19 cellular contexts compared by ENCODE assay signal in genomic region chr4:144580421-144580820, GRCh38.
A peak's percentile ranks its signal among the peaks of the same experiment; 100 is the strongest.
DNase-seq lines count a peak whose midpoint lies in the region; ATAC-seq and TF ChIP-seq lines count a peak whose summit lies in the region.
"Had no signal": no experiment of that assay in that cellular context is flagged by ENCODE, and none has a peak within 500 bp of the region (broad histone marks: within the 10 kb centered on the region; RNA-seq: fewer than 3 reads in every experiment).

No MANE protein-coding gene starts in this region.

- H3K4me1 ChIP-seq in GM23248 (ENCODE audit: insufficient read depth) (peaks cover 54% of the 10 kb centered on the region), SK-N-SH (ENCODE audit: control insufficient read depth in 1 of 2, insufficient read depth in 2 of 2, low read depth in 1 of 2, low read length in 1 of 2) (peaks cover 0 to 39% of the 10 kb centered on the region in 2 experiments; a peak in 3 of 4 replicates), skeletal muscle satellite cell (ENCODE audit: control insufficient read depth, insufficient read depth, low read length) (peaks cover 68% of the 10 kb centered on the region)

- H3K27me3 ChIP-seq in GM23248 (replicated peaks; ENCODE audit: insufficient read depth) (no peaks in the 10 kb centered on the region), SK-N-SH (ENCODE audit: insufficient read depth) (no peaks in the 10 kb centered on the region), skeletal muscle satellite cell (ENCODE audit: control insufficient read depth, insufficient read depth, low read length) (no peaks in the 10 kb centered on the region)

- POLR2A ChIA-PET in SK-N-SH (lab: Yijun Ruan, JAX) = no interaction called here

- in situ Hi-C loops in GM23248 (cut with MboI) = no loop called here

- no peak for TF ChIP-seq RAD21 in SK-N-SH (IDR thresholded peaks at IDR 0.05; ENCODE audit: low read length)

- DNase-seq in GM23248 = no peak
- DNase-seq in SK-N-SH = no peak
- peak; percentile 29 for DNase-seq in epithelial cell of esophagus (ENCODE audit: low read depth)
- DNase-seq in NCI-H2029 treated with DMSO at 0.1 percent for 48 hours (lab: John Stamatoyannopoulos, UW) = no peak
- no peak for DNase-seq in GM20000 (ENCODE audit: low spot score)
- DNase-seq: CD4-positive, CD25-positive, alpha-beta regulatory T cell; COR-L47; DMS 273 treated with DMSO at 0.1 percent for 48 hours; DMS79 treated with DMSO at 0.1 percent for 48 hours; Karpas-422; NCI-H1694; NCI-H2081 treated with DMSO at 0.1 percent for 48 hours; NCI-H2171 treated with DMSO at 0.1 percent for 48 hours; NCI-H446; NCI-H526; SHP77 had no signal

- H2AFZ ChIP-seq in GM23248 (no peak overlapping the region), SK-N-SH (ENCODE audit: low read depth) (peak overlapping the region; percentile 66)

- H3K79me2 ChIP-seq in GM23248 (ENCODE audit: insufficient read depth) = no peaks in the 10 kb centered on the region
- H3K79me2 ChIP-seq in SK-N-SH (ENCODE audit: insufficient read depth) = no peaks in the 10 kb centered on the region

- TF ChIP-seq CTCF in SK-N-SH (IDR thresholded peaks at IDR 0.05) (no peak), epithelial cell of esophagus (IDR thresholded peaks at IDR 0.05; ENCODE audit: insufficient read depth, low read depth, low read length, missing control alignments) (no peak), GM20000 (IDR thresholded peaks at IDR 0.05; ENCODE audit: extremely low read depth, missing control alignments) (no peak)

- H4K20me1 ChIP-seq in GM23248 (ENCODE audit: insufficient read depth) (no peaks in the 10 kb centered on the region), SK-N-SH (ENCODE audit: insufficient read depth) (no peaks in the 10 kb centered on the region)

- no peak overlapping the region for H3K9ac ChIP-seq in GM23248
- H3K9ac ChIP-seq in SK-N-SH = peak overlapping the region; percentile 42; the same call in 1 of the 2 replicates
- peak overlapping the region; percentile 65 for H3K9ac ChIP-seq in skeletal muscle satellite cell (ENCODE audit: low read depth, low read length)

- H3K9me2 ChIP-seq in GM23248 (ENCODE audit: insufficient read depth) (no peaks in the 10 kb centered on the region), SK-N-SH (no peaks in the 10 kb centered on the region)

- no peak for TF ChIP-seq EP300 in SK-N-SH (IDR thresholded peaks at IDR 0.05; ENCODE audit: borderline replicate concordance in 1 of 2, low read depth in 1 of 2, low read length in 1 of 2)

- CTCF ChIA-PET in SK-N-SH (lab: Yijun Ruan, JAX) = no interaction called here

- ATAC-seq in HG02884 (IDR thresholded peaks at IDR 0.05; ENCODE audit: unreplicated experiment) = no peak
- ATAC-seq: GM12878 had no signal

- H3K27ac ChIP-seq in GM23248 = no peak overlapping the region
- H3K27ac ChIP-seq in SK-N-SH (ENCODE audit: low read depth in 2 of 2, low read length in 1 of 2) = peak overlapping the region in 1 of 2 experiments; percentile 90; a peak in 2 of 4 replicates

- H3F3A ChIP-seq in GM23248 (ENCODE audit: insufficient read depth) = peaks cover 42% of the 10 kb centered on the region
- H3F3A ChIP-seq in SK-N-SH (replicated peaks; ENCODE audit: insufficient read depth) = peaks cover 48% of the 10 kb centered on the region

- no peaks in the 10 kb centered on the region for H3K9me3 ChIP-seq in GM23248 (ENCODE audit: low read depth)
- no peaks in the 10 kb centered on the region for H3K9me3 ChIP-seq in SK-N-SH
- no peaks in the 10 kb centered on the region for H3K9me3 ChIP-seq in skeletal muscle satellite cell (replicated peaks; ENCODE audit: low read length)

- 55 to 61% methylated on average over 4 of the region's 4 CpGs for WGBS in GM23248 (ENCODE audit: low coverage in 1 of 2, low lambda C conversion rate in 2 of 2, missing lambda C conversion rate in 2 of 2), 2 experiments
- 33% methylated on average over 4 of the region's 4 CpGs for WGBS in SK-N-SH (ENCODE audit: low lambda C conversion rate)

- H3K36me3 ChIP-seq in GM23248 (ENCODE audit: low read depth) = no peaks in the 10 kb centered on the region
- H3K36me3 ChIP-seq in SK-N-SH (replicated peaks in 1 of 2; ENCODE audit: control insufficient read depth in 1 of 2, insufficient read depth in 2 of 2, low read length in 1 of 2) = no peaks in the 10 kb centered on the region
- H3K36me3 ChIP-seq in skeletal muscle satellite cell (ENCODE audit: insufficient read depth, low read length) = no peaks in the 10 kb centered on the region

- peak overlapping the region; percentile 37 for H3K4me2 ChIP-seq in GM23248 (ENCODE audit: unreplicated experiment)
- peak overlapping the region; percentile 25; the same call in 1 of the 2 replicates for H3K4me2 ChIP-seq in SK-N-SH
- H3K4me2 ChIP-seq in skeletal muscle satellite cell (ENCODE audit: low read length) = no peak overlapping the region

- H3K4me3 ChIP-seq in GM23248 (no peak overlapping the region), SK-N-SH (ENCODE audit: low read depth in 2 of 2, low read length in 1 of 2) (no peak overlapping the region), epithelial cell of esophagus (ENCODE audit: low read length) (no peak overlapping the region), skeletal muscle satellite cell (ENCODE audit: low read length) (no peak overlapping the region)
- H3K4me3 ChIP-seq: GM12878 had no signal

TF ChIP-seq in SK-N-SH, 30 proteins besides CTCF, POLR2A, EP300 and RAD21 (continues in another document):
- TF ChIP-seq FOXJ3 (CRISPR knock-in tag; IDR thresholded peaks at IDR 0.05) (no peak), JUND (IDR thresholded peaks at IDR 0.05) (no peak), MXI1 (IDR thresholded peaks at IDR 0.05; ENCODE audit: low read depth, low read length) (no peak), MAX (IDR thresholded peaks at IDR 0.05; ENCODE audit: low read depth) (no peak), SMC3 (IDR thresholded peaks at IDR 0.05; ENCODE audit: low read depth, low read length) (no peak), POLR2AphosphoS5 (IDR thresholded peaks at IDR 0.05; ENCODE audit: low read depth, low read length) (no peak), REST (IDR thresholded peaks at IDR 0.05; ENCODE audit: low read depth, low read length) (no peak), ELF1 (IDR thresholded peaks at IDR 0.05) (no peak), GABPA (IDR thresholded peaks at IDR 0.05; ENCODE audit: low read depth) (no peak), USF1 (IDR thresholded peaks at IDR 0.05; ENCODE audit: borderline replicate concordance, low read depth) (no peak), TEAD4 (IDR thresholded peaks at IDR 0.05; ENCODE audit: borderline replicate concordance, insufficient read depth) (no peak), IRF3 (IDR thresholded peaks at IDR 0.05; ENCODE audit: low read depth, low read length) (no peak), USF2 (IDR thresholded peaks at IDR 0.05; ENCODE audit: borderline replicate concordance, low read depth, low read length) (no peak), GATA2 (CRISPR knock-in tag; IDR thresholded peaks at IDR 0.05) (no peak), NFIC (IDR thresholded peaks at IDR 0.05; ENCODE audit: borderline replicate concordance) (no peak)
